6 cellular contexts compared by ENCODE assay signal in genomic region chr14:89096946-89097345, GRCh38.
"Had no signal": no experiment of that assay in that cellular context is flagged by ENCODE, and none has a peak within 500 bp of the region (broad histone marks: within the 10 kb centered on the region; RNA-seq: fewer than 3 reads in every experiment).

No MANE protein-coding gene starts in this region.

- DNase-seq: H9, HCEC 1CT, KBM-7 had no signal

- H3K4me3 Mint-ChIP-seq: GM23338, H9, IgD-negative memory B cell had no signal

- H3K27ac Mint-ChIP-seq: GM23338, H9, IgD-negative memory B cell had no signal

- H3K4me1 Mint-ChIP-seq: GM23338, IgD-negative memory B cell had no signal

- ATAC-seq: GM23338, HepG2 had no signal
